ENCODE assay signal across 7 cellular contexts in genomic region chr5:173509060-173509459, GRCh38.
"Had no signal": no experiment of that assay in that cellular context is flagged by ENCODE, and none has a peak within 500 bp of the region (broad histone marks: within the 10 kb centered on the region; RNA-seq: fewer than 3 reads in every experiment).

No MANE protein-coding gene starts in this region.

- H3K9me3 ChIP-seq: HAP-1 had no signal

- H3K4me3 ChIP-seq: GM23248, HAP-1, K562 had no signal

- ATAC-seq: K562 had no signal

- H3K9ac ChIP-seq: GM23248 had no signal

- H2AFZ ChIP-seq: GM23248 had no signal

- DNase-seq: GM23248, GOT3, H7, IMR-90, KG1 had no signal

- H3K36me3 ChIP-seq: HAP-1 had no signal

- H3K4me1 ChIP-seq: HAP-1 had no signal

- H3K27ac ChIP-seq: GM23248 had no signal
